ENCODE assay signal across 8 cellular contexts in genomic region chr3:24829011-24829581, GRCh38.
DNase-seq lines count a peak whose midpoint lies in the region; ATAC-seq, FAIRE-seq and TF ChIP-seq lines count a peak whose summit lies in the region.

No MANE protein-coding gene starts in this region.

- FAIRE-seq in kidney (lab: Jason Lieb, UNC) = no peak

- TF ChIP-seq POLR2A in testis (IDR thresholded peaks at IDR 0.05) = no peak

- in situ Hi-C loops in astrocyte of the spinal cord (cut with HindIII; ENCODE audit: low sequenced_read_pairs) = no loop called here

- H3K9ac ChIP-seq in kidney (ENCODE audit: low read length in 2 of 2) = no peak overlapping the region

- H3K27ac ChIP-seq in kidney (ENCODE audit: low read depth in 2 of 2, low read length in 2 of 2) (no peak overlapping the region), testis (no peak overlapping the region)

- H3K4me3 ChIP-seq in AG04449 (ENCODE audit: low read depth, low read length) = peak overlapping the region; percentile 39
- H3K4me3 ChIP-seq in astrocyte of the spinal cord (ENCODE audit: low read depth, low read length) = peak overlapping the region; percentile 24
- H3K4me3 ChIP-seq in kidney (ENCODE audit: low read length in 2 of 2) = peak overlapping the region; percentile 19 to 44
- H3K4me3 ChIP-seq in testis = peak overlapping the region; percentile 15 to 38

- H3K4me1 ChIP-seq in kidney (ENCODE audit: control insufficient read depth in 1 of 2, insufficient read depth in 1 of 2, low read depth in 1 of 2, low read length in 2 of 2) = peaks cover 0 to 8% of the 10 kb centered on the region in 2 donors
- peaks cover 8% of the 10 kb centered on the region for H3K4me1 ChIP-seq in testis

- POLR2A ChIA-PET in AG04449 (lab: Yijun Ruan, JAX) = no interaction called here

- TF ChIP-seq CTCF in AG04449 (IDR thresholded peaks at IDR 0.05; ENCODE audit: insufficient read depth, low read length, missing control alignments) (no peak), astrocyte of the spinal cord (IDR thresholded peaks at IDR 0.05; ENCODE audit: low read depth, low read length) (no peak), kidney (IDR thresholded peaks at IDR 0.05; ENCODE audit: borderline replicate concordance, extremely low read depth, insufficient read depth) (no peak), testis (IDR thresholded peaks at IDR 0.05) (no peak)

- H3K27me3 ChIP-seq in testis = no peaks in the 10 kb centered on the region

- CTCF ChIA-PET in AG04449 (lab: Yijun Ruan, JAX) = no interaction called here

- DNase-seq in AG04449 (ENCODE audit: low read depth, low spot score) (no peak), astrocyte of the spinal cord (ENCODE audit: low read depth, low spot score) (no peak), kidney (peak; percentile 77), testis (peak; percentile 21)

- H3K36me3 ChIP-seq in kidney (ENCODE audit: control insufficient read depth in 1 of 2, insufficient read depth in 2 of 2, low read length in 2 of 2) = no peaks in the 10 kb centered on the region
- no peaks in the 10 kb centered on the region for H3K36me3 ChIP-seq in testis (ENCODE audit: low read depth, missing control alignments)

- 0 to 2% methylated on average over 1 to 39 of the region's 51 CpGs for WGBS in testis, 2 donors

- H3K9me3 ChIP-seq in kidney (ENCODE audit: control insufficient read depth in 1 of 2, low read length in 2 of 2) = no peaks in the 10 kb centered on the region
- no peaks in the 10 kb centered on the region for H3K9me3 ChIP-seq in testis

- ATAC-seq in HG02798 (IDR thresholded peaks at IDR 0.05; ENCODE audit: poor library complexity, unreplicated experiment) = peak; percentile 50
- no peak for ATAC-seq in GM21515 (IDR thresholded peaks at IDR 0.05; ENCODE audit: unreplicated experiment)
- ATAC-seq in HG03460 (IDR thresholded peaks at IDR 0.05; ENCODE audit: unreplicated experiment) = no peak
- ATAC-seq in GM21367 (IDR thresholded peaks at IDR 0.05; ENCODE audit: unreplicated experiment) = no peak

- intact Hi-C loops in kidney (cut with DNase I) (no loop called here), testis (cut with DNase I; ENCODE audit: low total_unique reads) (no loop called here)

Comparison
In these comparisons a context has a peak if more than half of its experiments do, and no peak if none do; other contexts are left out.
1. DNase-seq: peak in kidney (single experiment) and testis (single experiment); none in AG04449 (single experiment) and astrocyte of the spinal cord (single experiment).
2. Peak in every context shown above with its lines, with median percentiles within 50 percentile points of each other: H3K4me3 ChIP-seq.